ENCODE assay signal across 1 cellular context in genomic region chr1:166838766-166839599, GRCh38.
TF ChIP-seq lines count a peak whose summit lies in the region.

Gene POGK, plus strand, starts transcription at chr1:166839475. Its CDS starts 1,482 bp downstream, at chr1:166840957.

TF ChIP-seq in HepG2, 621 proteins besides CTCF, POLR2A, EP300 and RAD21 (continued from another document and continues in another):
- TF ChIP-seq ZNF597 (CRISPR knock-in tag; IDR thresholded peaks at IDR 0.05) (no peak), MED1 (CRISPR knock-in tag; IDR thresholded peaks at IDR 0.05) (peak; percentile 78; the same call in 1 of the 2 replicates), LRRFIP1 (CRISPR knock-in tag; conservative IDR thresholded peaks at IDR 0.05) (no peak), POLR2AphosphoS5 (IDR thresholded peaks at IDR 0.05; ENCODE audit: low read depth, low read length) (peak; percentile 66), ZSCAN12 (CRISPR knock-in tag; IDR thresholded peaks at IDR 0.05) (peak; percentile 75; the same call in 1 of the 2 replicates), JUNB (CRISPR knock-in tag; IDR thresholded peaks at IDR 0.05; ENCODE audit: borderline replicate concordance) (peak; percentile 31; the same call in 1 of the 2 replicates), KDM1A (CRISPR knock-in tag; IDR thresholded peaks at IDR 0.05) (no peak; the same call in 1 of the 2 replicates), TAF15 (IDR thresholded peaks at IDR 0.05; ENCODE audit: low read depth, low read length, poor library complexity, severe bottlenecking) (no peak), IKZF1 (IDR thresholded peaks at IDR 0.05) (no peak), MIER3 (CRISPR knock-in tag; IDR thresholded peaks at IDR 0.05; ENCODE audit: borderline replicate concordance) (no peak), BCL6 (CRISPR knock-in tag; IDR thresholded peaks at IDR 0.05) (0 out of 2 replicates have a peak, but pooled peaks have one; percentile 51), KAT7 (CRISPR knock-in tag; IDR thresholded peaks at IDR 0.05; ENCODE audit: borderline replicate concordance) (0 out of 2 replicates have a peak, but pooled peaks have one; percentile 40), HES4 (CRISPR knock-in tag; IDR thresholded peaks at IDR 0.05; ENCODE audit: borderline replicate concordance) (peak; percentile 94), ZNF230 (CRISPR knock-in tag; IDR thresholded peaks at IDR 0.05) (peak; percentile 40; the same call in 1 of the 2 replicates), HIC2 (CRISPR knock-in tag; IDR thresholded peaks at IDR 0.05; ENCODE audit: low read depth) (peak; percentile 78), ZNF430 (CRISPR knock-in tag; IDR thresholded peaks at IDR 0.05) (peak; percentile 30; the same call in 1 of the 2 replicates), ZNF816 (CRISPR knock-in tag; IDR thresholded peaks at IDR 0.05; ENCODE audit: borderline replicate concordance) (no peak; the same call in 1 of the 2 replicates), ZFP37 (CRISPR knock-in tag; IDR thresholded peaks at IDR 0.05; ENCODE audit: borderline replicate concordance) (peak; percentile 72; the same call in 1 of the 2 replicates), ZHX2 (IDR thresholded peaks at IDR 0.05; ENCODE audit: low read depth) (no peak), ZHX2 (CRISPR knock-in tag; IDR thresholded peaks at IDR 0.05; ENCODE audit: borderline replicate concordance) (peak; percentile 97), ZNF619 (CRISPR knock-in tag; IDR thresholded peaks at IDR 0.05) (no peak; the same call in 1 of the 2 replicates), ZC3H13 (CRISPR knock-in tag; IDR thresholded peaks at IDR 0.05) (peak; percentile 77), TFDP2 (CRISPR knock-in tag; IDR thresholded peaks at IDR 0.05) (peak; percentile 91), NONO (IDR thresholded peaks at IDR 0.05) (no peak), NONO (CRISPR knock-in tag; conservative IDR thresholded peaks at IDR 0.05) (peak; percentile 81), DDIT3 (CRISPR knock-in tag; IDR thresholded peaks at IDR 0.05) (no peak), RFX1 (IDR thresholded peaks at IDR 0.05) (no peak), TRIM22 (IDR thresholded peaks at IDR 0.05) (no peak), ZNF589 (CRISPR knock-in tag; conservative IDR thresholded peaks at IDR 0.05) (peak; percentile 92), MEF2D (CRISPR knock-in tag; IDR thresholded peaks at IDR 0.05) (peak; percentile 62; the same call in 1 of the 2 replicates), ZNF446 (CRISPR knock-in tag; IDR thresholded peaks at IDR 0.05) (peak; percentile 84), LCORL (IDR thresholded peaks at IDR 0.05) (no peak), LCORL (CRISPR knock-in tag; IDR thresholded peaks at IDR 0.05) (no peak), TBL1XR1 (IDR thresholded peaks at IDR 0.05; ENCODE audit: borderline replicate concordance, low read length, partially characterized antibody) (no peak), ZNF280B (CRISPR knock-in tag; IDR thresholded peaks at IDR 0.05; ENCODE audit: borderline replicate concordance) (peak; percentile 72; the same call in 1 of the 2 replicates), FOXP4 (CRISPR knock-in tag; IDR thresholded peaks at IDR 0.05) (peak; percentile 62), MTA3 (CRISPR knock-in tag; IDR thresholded peaks at IDR 0.05) (no peak), ELF1 (CRISPR knock-in tag; IDR thresholded peaks at IDR 0.05) (peak; percentile 62), CBX2 (IDR thresholded peaks at IDR 0.05; ENCODE audit: low read depth, low read length) (no peak), CBX2 (CRISPR knock-in tag; IDR thresholded peaks at IDR 0.05; ENCODE audit: low read depth) (no peak), SIN3A (IDR thresholded peaks at IDR 0.05; ENCODE audit: borderline replicate concordance, low read depth, low read length) (peak; percentile 83; the same call in 1 of the 2 replicates), DPF2 (CRISPR knock-in tag; IDR thresholded peaks at IDR 0.05; ENCODE audit: borderline replicate concordance, low read depth) (no peak), ZNF7 (CRISPR knock-in tag; IDR thresholded peaks at IDR 0.05) (no peak), ZBTB25 (CRISPR knock-in tag; IDR thresholded peaks at IDR 0.05) (peak; percentile 78), ZNF30 (CRISPR knock-in tag; IDR thresholded peaks at IDR 0.05) (0 out of 2 replicates have a peak, but pooled peaks have one; percentile 65), HIVEP1 (CRISPR knock-in tag; IDR thresholded peaks at IDR 0.05) (peak; percentile 77; the same call in 1 of the 2 replicates)
